ENCODE assay signal across 13 cellular contexts in genomic region chr1:44481701-44482100, GRCh38.
DNase-seq lines count a peak whose midpoint lies in the region; TF ChIP-seq lines count a peak whose summit lies in the region.
"Had no signal": no experiment of that assay in that cellular context is flagged by ENCODE, and none has a peak within 500 bp of the region (broad histone marks: within the 10 kb centered on the region; RNA-seq: fewer than 3 reads in every experiment).

No MANE protein-coding gene starts in this region.

- no peak overlapping the region for H3K4me2 ChIP-seq in Loucy (ENCODE audit: low read depth, low read length, poor library complexity, severe bottlenecking)
- H3K4me2 ChIP-seq: BLaER1 treated with 17β-estradiol and CSF1 and Interleukin-3, amounts not matched to agents 10 nM and 100 nM had no signal

- H3F3A ChIP-seq in Loucy (ENCODE audit: low read depth) = peaks cover 5% of the 10 kb centered on the region; the same call in 1 of the 2 replicates

- no peak for TF ChIP-seq POLR2A in esophagus squamous epithelium (IDR thresholded peaks at IDR 0.05)

- no peak overlapping the region for H3K27ac ChIP-seq in esophagus squamous epithelium
- H3K27ac ChIP-seq: BLaER1 treated with 17β-estradiol and CSF1 and Interleukin-3, amounts not matched to agents 10 nM and 100 nM had no signal

- no peak overlapping the region for H3K4me3 ChIP-seq in Loucy (ENCODE audit: low read length, poor library complexity, severe bottlenecking)
- H3K4me3 ChIP-seq in fibroblast of villous mesenchyme (ENCODE audit: low read depth, low read length) = no peak overlapping the region
- H3K4me3 ChIP-seq in esophagus squamous epithelium = no peak overlapping the region
- H3K4me3 ChIP-seq: BLaER1 treated with 17β-estradiol and CSF1 and Interleukin-3, amounts not matched to agents 10 nM and 100 nM had no signal

- H4K20me1 ChIP-seq in Loucy (ENCODE audit: insufficient read depth, low read length, poor library complexity, severe bottlenecking) = no peaks in the 10 kb centered on the region
- H4K20me1 ChIP-seq: BLaER1 treated with 17β-estradiol and CSF1 and Interleukin-3, amounts not matched to agents 10 nM and 100 nM had no signal

- H2AFZ ChIP-seq in Loucy (ENCODE audit: low read length) = no peak overlapping the region

- 71 to 78% methylated on average over 2 of the region's 2 CpGs for WGBS in esophagus squamous epithelium, 2 donors

- intact Hi-C loops in cardiac septum (cut with DNase I) (loop anchor here (5.0 kb wide), 1 partner anchor 59 kb away; no protein-coding TSS in a partner anchor), esophagus squamous epithelium (cut with DNase I) (no loop called here)

- H3K9me3 ChIP-seq in Loucy (ENCODE audit: insufficient read depth, low read depth, low read length) = no peaks in the 10 kb centered on the region
- no peaks in the 10 kb centered on the region for H3K9me3 ChIP-seq in esophagus squamous epithelium
- H3K9me3 ChIP-seq: BLaER1 treated with 17β-estradiol and CSF1 and Interleukin-3, amounts not matched to agents 10 nM and 100 nM had no signal

- peak overlapping the region; percentile 25 for H3K9ac ChIP-seq in Loucy (ENCODE audit: low read depth, low read length, poor library complexity, severe bottlenecking)
- H3K9ac ChIP-seq: BLaER1 treated with 17β-estradiol and CSF1 and Interleukin-3, amounts not matched to agents 10 nM and 100 nM had no signal

- H3K4me1 ChIP-seq in Loucy (ENCODE audit: insufficient read depth, low read length, poor library complexity, severe bottlenecking) (peaks cover 53% of the 10 kb centered on the region), esophagus squamous epithelium (peaks cover 4 to 22% (median 13%) of the 10 kb centered on the region in 3 donors)

- TF ChIP-seq CTCF in Loucy (conservative IDR thresholded peaks at IDR 0.05; ENCODE audit: low read length) = no peak
- no peak for TF ChIP-seq CTCF in fibroblast of villous mesenchyme (IDR thresholded peaks at IDR 0.05; ENCODE audit: insufficient read depth, low read depth, low read length)
- TF ChIP-seq CTCF in esophagus squamous epithelium (IDR thresholded peaks at IDR 0.05) = no peak

- H3K9me2 ChIP-seq in Loucy (replicated peaks; ENCODE audit: low read depth, low read length) = no peaks in the 10 kb centered on the region

- DNase-seq in SK-N-DZ (ENCODE audit: low spot score) (peak; percentile 16), fibroblast of villous mesenchyme (ENCODE audit: low read depth) (peak; percentile 22), cardiac septum (ENCODE audit: low spot score) (no peak), DMS79 treated with DMSO at 0.1 percent for 48 hours (lab: John Stamatoyannopoulos, UW) (no peak), esophagus squamous epithelium (lab: John Stamatoyannopoulos, UW) (no peak)
- DNase-seq: Calu3; CD8-positive, alpha-beta T cell; DMS53; GDM1; H9; IMR-90 had no signal

- H3K79me2 ChIP-seq in Loucy (ENCODE audit: insufficient read depth, low read length) = peaks cover 32% of the 10 kb centered on the region

- H3K27me3 ChIP-seq in Loucy (ENCODE audit: insufficient read depth, low read length, poor library complexity, severe bottlenecking) = no peaks in the 10 kb centered on the region
- H3K27me3 ChIP-seq in esophagus squamous epithelium = peaks cover 0 to 21% (median 0%) of the 10 kb centered on the region in 4 donors

- H3K36me3 ChIP-seq in Loucy (ENCODE audit: insufficient read depth, low read length) (no peaks in the 10 kb centered on the region), esophagus squamous epithelium (no peaks in the 10 kb centered on the region)
- H3K36me3 ChIP-seq: BLaER1 treated with 17β-estradiol and CSF1 and Interleukin-3, amounts not matched to agents 10 nM and 100 nM had no signal

Comparison
In these comparisons a context has a peak if more than half of its experiments do, and no peak if none do; other contexts are left out.
1. DNase-seq: peak in SK-N-DZ (single experiment) and fibroblast of villous mesenchyme (single experiment); none in cardiac septum (single experiment), DMS79 treated with DMSO at 0.1 percent for 48 hours (single experiment) and esophagus squamous epithelium (single experiment).